In the genomic region with DNA sequence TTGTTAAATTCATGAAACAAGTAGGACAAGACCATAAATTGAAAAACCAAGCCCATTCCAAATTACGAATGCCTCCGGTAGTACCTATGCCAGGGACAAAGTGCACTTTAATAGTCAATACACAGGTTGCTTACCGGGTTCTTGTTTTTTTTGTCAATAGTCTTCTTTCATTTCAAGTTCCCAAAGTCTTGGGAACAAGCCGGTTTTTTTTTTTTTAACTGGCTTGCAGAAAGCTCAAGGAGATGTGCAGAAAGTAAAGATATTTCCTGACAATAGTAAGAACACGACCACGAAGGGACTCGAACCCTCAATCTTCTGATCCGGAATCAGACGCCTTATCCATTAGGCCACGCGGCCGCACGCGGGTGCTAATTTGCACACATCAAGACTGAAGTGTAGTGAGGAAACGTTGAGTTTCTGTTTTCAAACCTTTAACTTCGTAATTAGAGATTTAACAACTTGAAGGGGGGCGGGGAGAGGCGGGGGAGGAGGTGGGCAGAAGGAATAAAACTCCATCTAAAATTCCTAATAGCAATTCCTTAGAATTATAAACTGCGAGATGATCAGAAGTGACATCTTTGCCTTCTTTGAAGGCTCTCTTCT, we compare ENCODE assay signal across 8 cellular contexts.
DNase-seq lines count a peak whose midpoint lies in the region; ATAC-seq lines count a peak whose summit lies in the region.

No MANE protein-coding gene starts in this region.

- H3K4me3 ChIP-seq in ectodermal cell (ENCODE audit: insufficient read depth, low read depth, low read length) (peak overlapping the region; percentile 42), right cardiac atrium (ENCODE audit: low read length) (no peak overlapping the region)

- H3K9me3 ChIP-seq in ectodermal cell (ENCODE audit: control insufficient read depth, low read length) = no peaks in the 10 kb centered on the region
- H3K9me3 ChIP-seq in right cardiac atrium (ENCODE audit: control insufficient read depth, low read length) = no peaks in the 10 kb centered on the region

- DNase-seq in activated T-cell treated with anti-CD3 and anti-CD28 coated beads for 48 hours (ENCODE audit: low read depth) = peak; percentile 47
- no peak for DNase-seq in activated T-cell treated with anti-CD3 and anti-CD28 coated beads, Interleukin-2, amount 50 U/mL, for 1 hour
- peak; percentile 76 for DNase-seq in NCI-H460 (ENCODE audit: extremely low read depth, low read depth)
- peak; percentile 19 for DNase-seq in stimulated activated CD8-positive, alpha-beta memory T cell treated with anti-CD3 and anti-CD28 coated beads, Interleukin-4, amount 100 ng/mL, for 24 hours (ENCODE audit: low read depth)
- no peak for DNase-seq in NCI-H2029 (lab: John Stamatoyannopoulos, UW)
- no peak for DNase-seq in right cardiac atrium
- no peak for DNase-seq in NCI-H1092 treated with DMSO at 0.1 percent for 48 hours (lab: John Stamatoyannopoulos, UW)

- no peak overlapping the region for H3K27ac ChIP-seq in ectodermal cell (ENCODE audit: insufficient read depth, low read depth, low read length, poor library complexity, severe bottlenecking)
- no peak overlapping the region for H3K27ac ChIP-seq in right cardiac atrium (ENCODE audit: low read length)

- ATAC-seq in right cardiac atrium = no peak

- no peaks in the 10 kb centered on the region for H3K36me3 ChIP-seq in ectodermal cell (ENCODE audit: control insufficient read depth, insufficient read depth, low read length)

- 5 to 7% methylated on average over 16 to 18 of the region's 19 CpGs for WGBS in ectodermal cell, 2 experiments
- 5% methylated on average over 19 of the region's 19 CpGs for WGBS in right cardiac atrium

- H3K4me1 ChIP-seq in ectodermal cell (ENCODE audit: control insufficient read depth, insufficient read depth, low read length) (no peaks in the 10 kb centered on the region), right cardiac atrium (ENCODE audit: control insufficient read depth, insufficient read depth, low read length) (no peaks in the 10 kb centered on the region)

- intact Hi-C loops in right cardiac atrium (cut with DNase I) = no loop called here

- H3K27me3 ChIP-seq in ectodermal cell (ENCODE audit: control insufficient read depth, insufficient read depth, low read length, poor library complexity, severe bottlenecking) (peaks cover 67% of the 10 kb centered on the region), right cardiac atrium (ENCODE audit: control insufficient read depth, insufficient read depth) (peaks cover 2% of the 10 kb centered on the region)

Comparison
In these comparisons a context has a peak if more than half of its experiments do, and no peak if none do; other contexts are left out.
1. DNase-seq: peak in activated T-cell treated with anti-CD3 and anti-CD28 coated beads for 48 hours (single experiment), NCI-H460 (single experiment) and stimulated activated CD8-positive, alpha-beta memory T cell treated with anti-CD3 and anti-CD28 coated beads, Interleukin-4, amount 100 ng/mL, for 24 hours (single experiment); none in activated T-cell treated with anti-CD3 and anti-CD28 coated beads, Interleukin-2, amount 50 U/mL, for 1 hour (single experiment), NCI-H2029 (single experiment), right cardiac atrium (0 of 3) and NCI-H1092 treated with DMSO at 0.1 percent for 48 hours (single experiment).